ENCODE assay signal across 22 cellular contexts in genomic region chr10:88941026-88941425, GRCh38. TPM values are rescaled to one million over a fixed set of nuclear protein-coding genes. Genes with fewer than 3 reads are reported as not detected.
A peak's percentile ranks its signal among the peaks of the same experiment; 100 is the strongest.
DNase-seq lines count a peak whose midpoint lies in the region; ATAC-seq, FAIRE-seq and TF ChIP-seq lines count a peak whose summit lies in the region.
"Had no signal": no experiment of that assay in that cellular context is flagged by ENCODE, and none has a peak within 500 bp of the region (broad histone marks: within the 10 kb centered on the region; RNA-seq: fewer than 3 reads in every experiment).

No MANE protein-coding gene starts in this region.

- TF ChIP-seq EP300 in stomach (IDR thresholded peaks at IDR 0.05): no peak

- no peak overlapping the region for H3K4me2 ChIP-seq in mammary epithelial cell (ENCODE audit: insufficient read depth, low read depth, low read length)

- no peaks in the 10 kb centered on the region for H3K9me3 ChIP-seq in breast epithelium
- no peaks in the 10 kb centered on the region for H3K9me3 ChIP-seq in mammary epithelial cell (replicated peaks; ENCODE audit: insufficient read depth, low read length)
- H3K9me3 ChIP-seq in muscle layer of colon (ENCODE audit: low read length): no peaks in the 10 kb centered on the region
- H3K9me3 ChIP-seq in stomach: no peaks in the 10 kb centered on the region

- no peak for ATAC-seq in GM21528 (IDR thresholded peaks at IDR 0.05; ENCODE audit: low FRiP score, unreplicated experiment)
- ATAC-seq: CD8-positive, alpha-beta T cell; GM12878; HCT116; Panc1 had no signal

- H3K36me3 ChIP-seq in breast epithelium: no peaks in the 10 kb centered on the region
- no peaks in the 10 kb centered on the region for H3K36me3 ChIP-seq in mammary epithelial cell (ENCODE audit: insufficient read depth, low read length)
- peaks cover 97% of the 10 kb centered on the region for H3K36me3 ChIP-seq in muscle layer of colon (ENCODE audit: insufficient read depth, low read length)
- H3K36me3 ChIP-seq in stomach: peaks cover 17 to 96% (median 70%) of the 10 kb centered on the region in 4 donors

- CTCF ChIA-PET in mammary epithelial cell (lab: Charles Lee; ENCODE audit: low non-redundant PET): no interaction called here

- intact Hi-C loops in breast epithelium (cut with DNase I; ENCODE audit: low total_unique reads) (loop anchor here (5.0 kb wide), 1 partner anchor 51 kb away; the partner anchor contains the start of gene FAS), mammary epithelial cell (cut with micrococcal nuclease) (no loop called here), stomach (cut with DNase I; ENCODE audit: low total_unique reads) (loop anchor here (5.0 kb wide), 2 partner anchors 41 to 266 kb away; partner anchors contain the start of gene CH25H)

- FAIRE-seq in GM19239 (lab: Jason Lieb, UNC): no peak
- FAIRE-seq: GM12878 had no signal

- H2AFZ ChIP-seq in mammary epithelial cell (ENCODE audit: low read depth, low read length): no peak overlapping the region

- no TSS peak for BruUV-seq in mammary epithelial cell (replicated peaks; lab: Mats Ljungman, UMichigan)

- dilution Hi-C loops in mammary epithelial cell (cut with HindIII; ENCODE audit: low sequenced_read_pairs): loop anchor here (10.0 kb wide), 1 partner anchor 64 kb away; no protein-coding TSS in a partner anchor

- in situ Hi-C loops in mammary epithelial cell (cut with MboI; ENCODE audit: low sequenced_read_pairs in 2 of 2): loop anchor here in 1 of 2 donors (5.0 kb wide), 1 partner anchor 271 kb away; no protein-coding TSS in a partner anchor

- H3K4me1 ChIP-seq in breast epithelium (no peaks in the 10 kb centered on the region), mammary epithelial cell (ENCODE audit: insufficient read depth, low read length) (no peaks in the 10 kb centered on the region), muscle layer of colon (ENCODE audit: insufficient read depth, low read length) (peaks cover 61% of the 10 kb centered on the region), stomach (peaks cover 0 to 54% (median 19%) of the 10 kb centered on the region in 4 donors)

- no peaks in the 10 kb centered on the region for H3K79me2 ChIP-seq in mammary epithelial cell (ENCODE audit: insufficient read depth, low read length)

- WGBS in mammary epithelial cell (ENCODE audit: low coverage, missing lambda C conversion rate): 77% methylated on average over 6 of the region's 6 CpGs
- 73 to 93% (median 89%) methylated on average over 4 to 6 of the region's 6 CpGs for WGBS in stomach, 5 donors

- H3K4me3 ChIP-seq in breast epithelium: no peak overlapping the region
- H3K4me3 ChIP-seq in mammary epithelial cell (replicated peaks in 1 of 3; ENCODE audit: insufficient read depth in 1 of 3, low read depth in 2 of 3, low read length in 3 of 3): no peak overlapping the region
- H3K4me3 ChIP-seq in muscle layer of colon (ENCODE audit: low read depth in 1 of 2, low read length in 2 of 2): no peak overlapping the region
- no peak overlapping the region for H3K4me3 ChIP-seq in stomach
- H3K4me3 ChIP-seq: GM12878 had no signal

- H3K27ac ChIP-seq in breast epithelium: peak overlapping the region; percentile 17 to 66
- H3K27ac ChIP-seq in mammary epithelial cell (ENCODE audit: insufficient read depth, low read depth, low read length): no peak overlapping the region
- H3K27ac ChIP-seq in muscle layer of colon (ENCODE audit: low read depth, low read length): peak overlapping the region; percentile 46
- H3K27ac ChIP-seq in stomach: peak overlapping the region in 4 of 5 donors; percentile 2 to 60 (median 37)

- H4K20me1 ChIP-seq in mammary epithelial cell (ENCODE audit: insufficient read depth, low read length): no peaks in the 10 kb centered on the region

- TF ChIP-seq CTCF in breast epithelium (IDR thresholded peaks at IDR 0.05): no peak
- no peak for TF ChIP-seq CTCF in mammary epithelial cell (conservative IDR thresholded peaks at IDR 0.05 in 1 of 2, IDR thresholded peaks at IDR 0.05 in 1 of 2; ENCODE audit: extremely low read depth in 1 of 2, insufficient read depth in 1 of 2, low read depth in 1 of 2, low read length in 2 of 2)
- TF ChIP-seq CTCF in stomach (IDR thresholded peaks at IDR 0.05): no peak

- H3K9ac ChIP-seq in mammary epithelial cell (ENCODE audit: insufficient read depth, low read length) (no peak overlapping the region), muscle layer of colon (ENCODE audit: low read length) (peak overlapping the region; percentile 12)

- H3K27me3 ChIP-seq in breast epithelium: no peaks in the 10 kb centered on the region
- H3K27me3 ChIP-seq in mammary epithelial cell (ENCODE audit: insufficient read depth, low read length): no peaks in the 10 kb centered on the region
- no peaks in the 10 kb centered on the region for H3K27me3 ChIP-seq in muscle layer of colon (ENCODE audit: control insufficient read depth in 1 of 2, insufficient read depth in 2 of 2, low read length in 2 of 2)
- no peaks in the 10 kb centered on the region for H3K27me3 ChIP-seq in stomach

- DNase-seq in breast epithelium (ENCODE audit: low spot score in 2 of 2) (no peak), mammary epithelial cell (no peak), stomach (no peak), GM19239 (ENCODE audit: insufficient read length, low spot score) (no peak), NCI-H748 treated with DMSO at 0.1 percent for 48 hours (lab: John Stamatoyannopoulos, UW) (no peak)
- no peak for DNase-seq in stimulated activated CD4-positive, alpha-beta T cell treated with anti-CD3 and anti-CD28 coated beads, Interleukin-2, amount 100 ng/mL, for 48 hours
- DNase-seq: 8988T; C1 segment of cervical spinal cord; CD8-positive, alpha-beta T cell; DND-41; GOT3; NCI-H1105; NCI-H146; NCI-H2029; NCI-H2227 treated with DMSO at 0.1 percent for 48 hours; NCI-H510A; NCI-H774 had no signal

- no peak for TF ChIP-seq POLR2A in breast epithelium (IDR thresholded peaks at IDR 0.05)
- TF ChIP-seq POLR2A in stomach (IDR thresholded peaks at IDR 0.05): no peak

RNA-seq across cellular contexts. Expression of gene ACTA2, which starts 11.5 kb away (rescaled TPM):
- total RNA-seq in breast epithelium: 1,000 to 10,000 TPM in 2 of 3 donors, 10 to 100 TPM in 1; 87.9 to 1,054 (median 1,036) TPM
- total RNA-seq in mammary epithelial cell: 100 to 1,000 TPM in 1 of 2 donors, 10 to 100 TPM in 1; 20.7 to 341 TPM
- 24.0 TPM for polyA plus RNA-seq in mammary epithelial cell
- 5.5 TPM for polyA minus RNA-seq in mammary epithelial cell
- total RNA-seq in stomach: 1,000 to 10,000 TPM in 3 of 5 donors, 100 to 1,000 TPM in 2; 662 to 3,169 (median 1,551) TPM
- polyA plus RNA-seq in stomach: 1,000 to 10,000 TPM in 1 of 3 donors, 100 to 1,000 TPM in 2; 233 to 1,186 (median 339) TPM

RNA-seq across cellular contexts. Expression of gene FAS, which starts 49.6 kb away (rescaled TPM):
- total RNA-seq in breast epithelium: 10 to 100 TPM; 26.9 to 51.5 (median 47.3) TPM
- 10 to 100 TPM; 50.0 to 71.8 TPM for total RNA-seq in mammary epithelial cell
- polyA plus RNA-seq in mammary epithelial cell: 46.5 TPM
- polyA minus RNA-seq in mammary epithelial cell: 125 TPM
- total RNA-seq in stomach: 100 to 1,000 TPM in 1 of 5 donors, 10 to 100 TPM in 3, not detected in 1; 19.3 to 107 (median 46.2) TPM
- 1 to 10 TPM; 5.0 to 8.4 (median 5.6) TPM for polyA plus RNA-seq in stomach
